ENCODE assay signal across 2 cellular contexts in the genomic region with DNA sequence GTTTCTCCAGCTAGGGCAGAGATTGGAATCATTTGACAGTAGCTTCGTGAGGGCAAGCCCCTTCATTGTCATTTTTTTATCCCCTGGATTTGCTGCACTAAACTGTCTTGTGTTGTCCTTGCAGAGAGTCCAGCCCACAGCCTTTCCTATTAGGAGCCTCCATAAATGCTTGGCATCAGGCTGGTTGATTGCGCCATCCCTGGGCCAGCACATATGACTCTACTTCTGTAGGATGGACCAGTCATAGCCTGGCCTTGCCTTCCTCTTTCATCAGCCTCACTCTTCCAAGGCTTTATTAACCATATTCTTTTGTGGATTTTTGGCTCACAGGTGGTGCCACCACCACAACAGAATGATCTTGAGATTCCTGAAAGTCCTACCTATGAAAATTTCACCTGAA.
TF ChIP-seq lines count a peak whose summit lies in the region.

No MANE protein-coding gene starts in this region.

TF ChIP-seq in HCT116, 20 proteins besides CTCF, POLR2A, EP300 and RAD21:
- TF ChIP-seq, protein P1, sequence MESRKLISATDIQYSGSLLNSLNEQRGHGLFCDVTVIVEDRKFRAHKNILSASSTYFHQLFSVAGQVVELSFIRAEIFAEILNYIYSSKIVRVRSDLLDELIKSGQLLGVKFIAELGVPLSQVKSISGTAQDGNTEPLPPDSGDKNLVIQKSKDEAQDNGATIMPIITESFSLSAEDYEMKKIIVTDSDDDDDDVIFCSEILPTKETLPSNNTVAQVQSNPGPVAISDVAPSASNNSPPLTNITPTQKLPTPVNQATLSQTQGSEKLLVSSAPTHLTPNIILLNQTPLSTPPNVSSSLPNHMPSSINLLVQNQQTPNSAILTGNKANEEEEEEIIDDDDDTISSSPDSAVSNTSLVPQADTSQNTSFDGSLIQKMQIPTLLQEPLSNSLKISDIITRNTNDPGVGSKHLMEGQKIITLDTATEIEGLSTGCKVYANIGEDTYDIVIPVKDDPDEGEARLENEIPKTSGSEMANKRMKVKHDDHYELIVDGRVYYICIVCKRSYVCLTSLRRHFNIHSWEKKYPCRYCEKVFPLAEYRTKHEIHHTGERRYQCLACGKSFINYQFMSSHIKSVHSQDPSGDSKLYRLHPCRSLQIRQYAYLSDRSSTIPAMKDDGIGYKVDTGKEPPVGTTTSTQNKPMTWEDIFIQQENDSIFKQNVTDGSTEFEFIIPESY (IDR thresholded peaks at IDR 0.05; ENCODE audit: extremely low read depth, insufficient replicate concordance, low read length) = no peak
- TF ChIP-seq ZNF274 (IDR thresholded peaks at IDR 0.05; ENCODE audit: low read depth, low read length) (no peak), ZFX (IDR thresholded peaks at IDR 0.05) (no peak), EZH2phosphoT487 (IDR thresholded peaks at IDR 0.05; ENCODE audit: borderline replicate concordance) (no peak), CEBPB (IDR thresholded peaks at IDR 0.05; ENCODE audit: low read depth) (peak; percentile 94), EZH2 (IDR thresholded peaks at IDR 0.05) (no peak), ATF3 (IDR thresholded peaks at IDR 0.05) (no peak), JUND (IDR thresholded peaks at IDR 0.05) (no peak)
TF ChIP-seq in HCT116: peak in this region for 1.

TF ChIP-seq in HepG2, 621 proteins besides CTCF, POLR2A, EP300 and RAD21:
- TF ChIP-seq ZNF329 (CRISPR knock-in tag; IDR thresholded peaks at IDR 0.05; ENCODE audit: low read depth) (no peak), ZBTB40 (IDR thresholded peaks at IDR 0.05) (no peak), ZBTB40 (CRISPR knock-in tag; IDR thresholded peaks at IDR 0.05) (no peak), BRCA1 (CRISPR knock-in tag; IDR thresholded peaks at IDR 0.05) (no peak), CEBPB (IDR thresholded peaks at IDR 0.05; ENCODE audit: borderline replicate concordance, low read depth, low read length) (peak; percentile 72), HDAC1 (CRISPR knock-in tag; IDR thresholded peaks at IDR 0.05) (no peak)
- TF ChIP-seq, protein P2, sequence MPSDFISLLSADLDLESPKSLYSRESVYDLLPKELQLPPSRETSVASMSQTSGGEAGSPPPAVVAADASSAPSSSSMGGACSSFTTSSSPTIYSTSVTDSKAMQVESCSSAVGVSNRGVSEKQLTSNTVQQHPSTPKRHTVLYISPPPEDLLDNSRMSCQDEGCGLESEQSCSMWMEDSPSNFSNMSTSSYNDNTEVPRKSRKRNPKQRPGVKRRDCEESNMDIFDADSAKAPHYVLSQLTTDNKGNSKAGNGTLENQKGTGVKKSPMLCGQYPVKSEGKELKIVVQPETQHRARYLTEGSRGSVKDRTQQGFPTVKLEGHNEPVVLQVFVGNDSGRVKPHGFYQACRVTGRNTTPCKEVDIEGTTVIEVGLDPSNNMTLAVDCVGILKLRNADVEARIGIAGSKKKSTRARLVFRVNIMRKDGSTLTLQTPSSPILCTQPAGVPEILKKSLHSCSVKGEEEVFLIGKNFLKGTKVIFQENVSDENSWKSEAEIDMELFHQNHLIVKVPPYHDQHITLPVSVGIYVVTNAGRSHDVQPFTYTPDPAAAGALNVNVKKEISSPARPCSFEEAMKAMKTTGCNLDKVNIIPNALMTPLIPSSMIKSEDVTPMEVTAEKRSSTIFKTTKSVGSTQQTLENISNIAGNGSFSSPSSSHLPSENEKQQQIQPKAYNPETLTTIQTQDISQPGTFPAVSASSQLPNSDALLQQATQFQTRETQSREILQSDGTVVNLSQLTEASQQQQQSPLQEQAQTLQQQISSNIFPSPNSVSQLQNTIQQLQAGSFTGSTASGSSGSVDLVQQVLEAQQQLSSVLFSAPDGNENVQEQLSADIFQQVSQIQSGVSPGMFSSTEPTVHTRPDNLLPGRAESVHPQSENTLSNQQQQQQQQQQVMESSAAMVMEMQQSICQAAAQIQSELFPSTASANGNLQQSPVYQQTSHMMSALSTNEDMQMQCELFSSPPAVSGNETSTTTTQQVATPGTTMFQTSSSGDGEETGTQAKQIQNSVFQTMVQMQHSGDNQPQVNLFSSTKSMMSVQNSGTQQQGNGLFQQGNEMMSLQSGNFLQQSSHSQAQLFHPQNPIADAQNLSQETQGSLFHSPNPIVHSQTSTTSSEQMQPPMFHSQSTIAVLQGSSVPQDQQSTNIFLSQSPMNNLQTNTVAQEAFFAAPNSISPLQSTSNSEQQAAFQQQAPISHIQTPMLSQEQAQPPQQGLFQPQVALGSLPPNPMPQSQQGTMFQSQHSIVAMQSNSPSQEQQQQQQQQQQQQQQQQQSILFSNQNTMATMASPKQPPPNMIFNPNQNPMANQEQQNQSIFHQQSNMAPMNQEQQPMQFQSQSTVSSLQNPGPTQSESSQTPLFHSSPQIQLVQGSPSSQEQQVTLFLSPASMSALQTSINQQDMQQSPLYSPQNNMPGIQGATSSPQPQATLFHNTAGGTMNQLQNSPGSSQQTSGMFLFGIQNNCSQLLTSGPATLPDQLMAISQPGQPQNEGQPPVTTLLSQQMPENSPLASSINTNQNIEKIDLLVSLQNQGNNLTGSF (CRISPR knock-in tag; IDR thresholded peaks at IDR 0.05) = no peak
